In genomic region chr6:142297996-142298753, GRCh38 we compare ENCODE assay signal across 1 cellular context.
TF ChIP-seq lines count a peak whose summit lies in the region.

No MANE protein-coding gene starts in this region.

TF ChIP-seq in HepG2, 621 proteins besides CTCF, POLR2A, EP300 and RAD21 (continued from another document and continues in another):
- peak; percentile 88 for TF ChIP-seq RERE (CRISPR knock-in tag; IDR thresholded peaks at IDR 0.05; ENCODE audit: low read depth)
- no peak for TF ChIP-seq ZKSCAN1 (IDR thresholded peaks at IDR 0.05; ENCODE audit: low read length)
- TF ChIP-seq ZSCAN21 (CRISPR knock-in tag; IDR thresholded peaks at IDR 0.05; ENCODE audit: borderline replicate concordance) = 0 out of 2 replicates have a peak, but pooled peaks have one; percentile 24
- no peak for TF ChIP-seq THAP9 (CRISPR knock-in tag; IDR thresholded peaks at IDR 0.05; ENCODE audit: borderline replicate concordance)
- no peak for TF ChIP-seq PLSCR1 (CRISPR knock-in tag; IDR thresholded peaks at IDR 0.05; ENCODE audit: borderline replicate concordance)
- peak; percentile 63 for TF ChIP-seq ERF (CRISPR knock-in tag; IDR thresholded peaks at IDR 0.05)
- TF ChIP-seq ZUFSP (CRISPR knock-in tag; IDR thresholded peaks at IDR 0.05; ENCODE audit: borderline replicate concordance) = no peak
- no peak for TF ChIP-seq ZNF784 (CRISPR knock-in tag; IDR thresholded peaks at IDR 0.05; ENCODE audit: borderline replicate concordance)
- peak; percentile 90; the same call in 1 of the 2 replicates for TF ChIP-seq ZKSCAN8 (CRISPR knock-in tag; IDR thresholded peaks at IDR 0.05; ENCODE audit: borderline replicate concordance)
- no peak for TF ChIP-seq E2F1 (CRISPR knock-in tag; IDR thresholded peaks at IDR 0.05)
- TF ChIP-seq HES4 (CRISPR knock-in tag; IDR thresholded peaks at IDR 0.05; ENCODE audit: borderline replicate concordance) = no peak
- no peak; the same call in 1 of the 2 replicates for TF ChIP-seq GZF1 (CRISPR knock-in tag; IDR thresholded peaks at IDR 0.05)
- TF ChIP-seq ATRX (CRISPR knock-in tag; IDR thresholded peaks at IDR 0.05; ENCODE audit: borderline replicate concordance) = no peak
- peak; percentile 72; the same call in 1 of the 2 replicates for TF ChIP-seq YEATS2 (CRISPR knock-in tag; IDR thresholded peaks at IDR 0.05; ENCODE audit: borderline replicate concordance)
- TF ChIP-seq ZNF557 (CRISPR knock-in tag; IDR thresholded peaks at IDR 0.05) = no peak
- peak; percentile 89 for TF ChIP-seq NCOA2 (CRISPR knock-in tag; IDR thresholded peaks at IDR 0.05)
- 0 out of 2 replicates have a peak, but pooled peaks have one; percentile 43 for TF ChIP-seq ZBTB33 (CRISPR knock-in tag; IDR thresholded peaks at IDR 0.05)
- no peak for TF ChIP-seq MATR3 (CRISPR knock-in tag; IDR thresholded peaks at IDR 0.05)
- no peak for TF ChIP-seq ZBED4 (CRISPR knock-in tag; IDR thresholded peaks at IDR 0.05; ENCODE audit: borderline replicate concordance)
- TF ChIP-seq BATF2 (CRISPR knock-in tag; IDR thresholded peaks at IDR 0.05) = no peak
- no peak for TF ChIP-seq ZSCAN31 (CRISPR knock-in tag; IDR thresholded peaks at IDR 0.05; ENCODE audit: low read depth)
- TF ChIP-seq DMAP1 (CRISPR knock-in tag; IDR thresholded peaks at IDR 0.05) = peak; percentile 54; the same call in 1 of the 2 replicates
- TF ChIP-seq PHF5A (CRISPR knock-in tag; IDR thresholded peaks at IDR 0.05; ENCODE audit: low read depth, unreplicated experiment) = peak; percentile 90
- no peak for TF ChIP-seq ATF5 (CRISPR knock-in tag; IDR thresholded peaks at IDR 0.05; ENCODE audit: low read depth)
- TF ChIP-seq HMGXB4 (CRISPR knock-in tag; IDR thresholded peaks at IDR 0.05; ENCODE audit: borderline replicate concordance in 1 of 2, low read depth in 1 of 2) = peak in 1 of 2 experiments; percentile 30; a peak in 1 of 4 replicates
- TF ChIP-seq POGZ (CRISPR knock-in tag; IDR thresholded peaks at IDR 0.05) = peak; percentile 66
- TF ChIP-seq ZNF260 (CRISPR knock-in tag; IDR thresholded peaks at IDR 0.05; ENCODE audit: borderline replicate concordance, low read depth) = no peak
- TF ChIP-seq ZZZ3 (CRISPR knock-in tag; IDR thresholded peaks at IDR 0.05; ENCODE audit: borderline replicate concordance) = no peak
- TF ChIP-seq RELA (CRISPR knock-in tag; IDR thresholded peaks at IDR 0.05) = no peak
- TF ChIP-seq HMGA1 (CRISPR knock-in tag; conservative IDR thresholded peaks at IDR 0.05) = no peak
- TF ChIP-seq CREBL2 (CRISPR knock-in tag; IDR thresholded peaks at IDR 0.05; ENCODE audit: borderline replicate concordance) = no peak
